Comparison of ENCODE assay signal across 25 cellular contexts in the genomic region with DNA sequence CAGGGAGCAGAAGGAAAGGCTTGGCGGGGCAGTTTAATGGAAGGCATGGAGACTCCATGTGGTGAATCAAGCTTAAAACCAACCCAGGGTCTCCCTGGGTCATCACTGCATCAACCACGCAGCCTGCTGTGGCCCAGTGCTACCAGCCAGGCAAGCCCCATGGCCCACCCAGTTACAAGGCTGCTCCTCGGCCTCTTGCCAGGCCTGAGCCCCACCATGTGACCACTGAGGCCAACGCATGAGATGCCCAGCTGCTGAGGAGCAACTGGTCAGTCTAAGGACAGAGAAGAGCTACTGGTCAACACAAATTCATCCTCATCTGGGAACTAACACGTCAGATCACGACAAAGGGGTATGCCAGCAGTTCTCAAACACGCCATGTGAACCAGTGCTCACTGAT. TPM values are rescaled to one million over a fixed set of nuclear protein-coding genes. Genes with fewer than 3 reads are reported as not detected.
"Had no signal": no experiment of that assay in that cellular context is flagged by ENCODE, and none has a peak within 500 bp of the region (broad histone marks: within the 10 kb centered on the region; RNA-seq: fewer than 3 reads in every experiment).

No MANE protein-coding gene starts in this region.

- H3K9me3 Mint-ChIP-seq: activated CD4-positive, alpha-beta memory T cell treated with anti-CD3 and anti-CD28 coated beads, Interleukin-2, amount 10 ng/mL, durations not matched to agents 7 days and 5 days; naive thymus-derived CD4-positive, alpha-beta T cell; T-cell had no signal

- H3K4me2 ChIP-seq: SK-N-SH had no signal

- H3K36me3 Mint-ChIP-seq: activated naive CD8-positive, alpha-beta T cell had no signal

- H3K4me1 ChIP-seq: colonic mucosa, lower lobe of right lung had no signal

- H3K4me1 Mint-ChIP-seq: activated CD4-positive, alpha-beta memory T cell treated with anti-CD3 and anti-CD28 coated beads, Interleukin-2, amount 10 ng/mL, durations not matched to agents 7 days and 5 days; activated CD4-positive, alpha-beta T cell treated with anti-CD3 and anti-CD28 coated beads for 36 hours had no signal

- H3K27ac Mint-ChIP-seq: activated CD4-positive, alpha-beta memory T cell treated with anti-CD3 and anti-CD28 coated beads, Interleukin-2, amount 10 ng/mL, durations not matched to agents 7 days and 5 days; activated CD4-positive, alpha-beta T cell treated with anti-CD3 and anti-CD28 coated beads for 36 hours; T-cell had no signal

- H3K9ac ChIP-seq: parathyroid adenoma, SK-N-SH had no signal

- DNase-seq: activated CD4-positive, alpha-beta memory T cell treated with anti-CD3 and anti-CD28 coated beads, Interleukin-2, amount 10 ng/mL, durations not matched to agents 7 days and 5 days; activated CD4-positive, alpha-beta T cell treated with anti-CD3 and anti-CD28 coated beads for 36 hours; activated effector memory CD4-positive, alpha-beta T cell treated with anti-CD3 and anti-CD28 coated beads, Interleukin-2, amount 50 U/mL, for 16 hours; activated T-cell treated with anti-CD3 and anti-CD28 coated beads, Interleukin-2, amount 50 U/mL, for 48 hours; amniotic stem cell; body of pancreas; central memory CD4-positive, alpha-beta T cell; colonic mucosa; esophagus squamous epithelium; left colon; lower lobe of right lung; midbrain; naive thymus-derived CD4-positive, alpha-beta T cell; SK-N-SH; small intestine; stimulated activated CD4-positive, alpha-beta T cell treated with anti-CD3 and anti-CD28 coated beads, Interleukin-4, amount 100 ng/mL, for 4 hours; stimulated activated CD8-positive, alpha-beta memory T cell treated with anti-CD3 and anti-CD28 coated beads, Interleukin-4, amount 100 ng/mL, for 48 hours; stimulated activated naive CD8-positive, alpha-beta T cell treated with anti-CD3 and anti-CD28 coated beads, Interleukin-15, Interleukin-2, amounts not matched to agents 100 U/mL and 50 U/mL, for 24 hours; T-cell; T1000 had no signal

- H3K9me3 ChIP-seq: body of pancreas, colonic mucosa, esophagus squamous epithelium, lower lobe of right lung, SK-N-SH, thoracic aorta had no signal

- H3K27ac ChIP-seq: body of pancreas, colonic mucosa, esophagus squamous epithelium, lower lobe of right lung, parathyroid adenoma, thoracic aorta had no signal

- H3K4me3 ChIP-seq: body of pancreas, colonic mucosa, esophagus squamous epithelium, lower lobe of right lung, thoracic aorta had no signal

- H3K27me3 ChIP-seq: body of pancreas, colonic mucosa, esophagus squamous epithelium had no signal

- ATAC-seq: activated CD4-positive, alpha-beta T cell treated with anti-CD3 and anti-CD28 coated beads for 36 hours; body of pancreas; left colon; lower lobe of right lung; naive thymus-derived CD4-positive, alpha-beta T cell; stimulated activated naive CD8-positive, alpha-beta T cell treated with anti-CD3 and anti-CD28 coated beads, Interleukin-15, Interleukin-2, amounts not matched to agents 100 U/mL and 50 U/mL, for 24 hours; T-cell had no signal

- H2AFZ ChIP-seq: parathyroid adenoma had no signal

- H3K4me3 Mint-ChIP-seq: activated CD4-positive, alpha-beta memory T cell treated with anti-CD3 and anti-CD28 coated beads, Interleukin-2, amount 10 ng/mL, durations not matched to agents 7 days and 5 days; activated CD4-positive, alpha-beta T cell treated with anti-CD3 and anti-CD28 coated beads for 36 hours; activated naive CD8-positive, alpha-beta T cell; naive thymus-derived CD4-positive, alpha-beta T cell; T-cell had no signal

- H3K27me3 Mint-ChIP-seq: activated CD4-positive, alpha-beta memory T cell treated with anti-CD3 and anti-CD28 coated beads, Interleukin-2, amount 10 ng/mL, durations not matched to agents 7 days and 5 days; activated CD4-positive, alpha-beta T cell treated with anti-CD3 and anti-CD28 coated beads for 36 hours; activated naive CD8-positive, alpha-beta T cell; naive thymus-derived CD4-positive, alpha-beta T cell; T-cell had no signal

RNA-seq across cellular contexts. Expression of gene SLC8A2, which starts 27.7 kb away (rescaled TPM):
- total RNA-seq: activated CD4-positive, alpha-beta memory T cell treated with anti-CD3 and anti-CD28 coated beads, Interleukin-2, amount 10 ng/mL, durations not matched to agents 7 days and 5 days; endothelial cell of umbilical vein; fibroblast of villous mesenchyme; T-cell had no signal
- polyA plus RNA-seq: endothelial cell of umbilical vein; naive thymus-derived CD4-positive, alpha-beta T cell had no signal
